In the genomic region with DNA sequence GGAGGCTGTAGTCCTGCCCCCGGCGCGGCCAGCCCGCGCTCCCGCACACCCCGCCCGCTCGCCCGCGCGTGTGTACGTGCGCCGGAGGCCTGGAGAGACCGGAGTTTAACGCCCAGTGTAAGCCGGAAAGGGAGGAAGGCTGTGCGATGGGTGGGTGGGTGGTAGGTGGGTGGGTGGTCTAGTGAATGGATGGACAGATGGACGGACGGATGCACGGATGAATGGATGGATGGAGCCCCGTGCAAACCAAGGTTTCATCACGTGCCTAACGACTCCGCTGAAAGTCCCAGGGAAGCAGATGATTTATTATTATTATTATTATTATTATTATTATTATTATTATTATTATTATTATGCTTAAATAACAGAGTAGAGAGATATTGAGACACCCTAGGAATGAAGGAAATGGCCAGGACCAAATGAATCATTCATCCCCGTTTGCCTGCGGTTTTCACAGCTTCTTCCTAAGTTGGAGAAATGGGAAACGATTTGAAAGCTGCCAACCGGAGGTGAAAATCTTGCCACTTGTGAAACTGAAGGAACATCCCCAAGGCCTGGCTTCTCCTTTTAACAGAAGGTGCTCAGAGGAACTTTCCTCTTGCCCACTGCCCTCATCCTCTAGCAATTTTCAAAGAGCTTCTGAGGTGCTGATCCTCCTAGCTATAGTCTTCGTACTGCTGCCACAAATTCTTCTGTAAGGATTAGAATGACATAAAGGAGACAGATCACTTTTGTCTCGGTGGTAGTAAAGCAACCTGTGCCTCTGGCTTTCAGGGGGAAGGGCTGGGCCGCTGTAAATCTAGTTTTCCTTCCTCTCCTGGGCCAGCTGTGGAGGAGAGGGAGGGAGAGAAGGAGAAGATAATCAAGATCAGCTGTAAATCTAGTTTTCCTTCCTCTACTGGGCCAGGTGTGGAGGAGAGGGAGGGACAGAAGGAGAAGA, we compare ENCODE assay signal across 10 cellular contexts. TPM values are rescaled to one million over a fixed set of nuclear protein-coding genes. Genes with fewer than 3 reads are reported as not detected.
DNase-seq lines count a peak whose midpoint lies in the region; ATAC-seq and TF ChIP-seq lines count a peak whose summit lies in the region.
"Had no signal": no experiment of that assay in that cellular context is flagged by ENCODE, and none has a peak within 500 bp of the region (broad histone marks: within the 10 kb centered on the region; RNA-seq: fewer than 3 reads in every experiment).

No MANE protein-coding gene starts in this region.

- H3K27ac ChIP-seq in iPS-18a (ENCODE audit: low read length) = no peak overlapping the region

- peaks cover 4% of the 10 kb centered on the region for H3K4me1 ChIP-seq in iPS-18a (ENCODE audit: control insufficient read depth, low read depth, low read length)

- H3K9me3 ChIP-seq in iPS-18a (ENCODE audit: control insufficient read depth, low read depth, low read length) = no peaks in the 10 kb centered on the region

- no peaks in the 10 kb centered on the region for H3K9me3 Mint-ChIP-seq in activated CD4-positive, alpha-beta T cell treated with anti-CD3 and anti-CD28 coated beads for 36 hours (ENCODE audit: low read depth)
- no peaks in the 10 kb centered on the region for H3K9me3 Mint-ChIP-seq in WTC11

- intact Hi-C loops in activated CD4-positive, alpha-beta T cell treated with anti-CD3 and anti-CD28 coated beads for 36 hours (cut with DNase I, micrococcal nuclease) = no loop called here

- peak overlapping the region; percentile 84 for H3K4me3 ChIP-seq in iPS-18a (ENCODE audit: low read length)

- H3K4me3 Mint-ChIP-seq in activated CD4-positive, alpha-beta T cell treated with anti-CD3 and anti-CD28 coated beads for 36 hours = peak overlapping the region; percentile 14
- peak overlapping the region; percentile 60 for H3K4me3 Mint-ChIP-seq in WTC11

- ATAC-seq in activated CD4-positive, alpha-beta T cell treated with anti-CD3 and anti-CD28 coated beads for 36 hours = no peak
- ATAC-seq in WTC11 = no peak
- ATAC-seq in HG02970 (IDR thresholded peaks at IDR 0.05; ENCODE audit: low FRiP score, unreplicated experiment) = no peak

- peaks cover 6% of the 10 kb centered on the region for H3K4me1 Mint-ChIP-seq in activated CD4-positive, alpha-beta T cell treated with anti-CD3 and anti-CD28 coated beads for 36 hours
- peaks cover 8% of the 10 kb centered on the region for H3K4me1 Mint-ChIP-seq in WTC11

- no peak for DNase-seq in activated CD4-positive, alpha-beta T cell treated with anti-CD3 and anti-CD28 coated beads for 36 hours
- DNase-seq in activated CD4-positive, alpha-beta T cell treated with anti-CD3 and anti-CD28 coated beads, Interleukin-2, amount 50 U/mL, for 1 hour = no peak
- DNase-seq in WTC11 (ENCODE audit: low spot score) (no peak), superior temporal gyrus (ENCODE audit: extremely low spot score) (peak; percentile 55), SW480 (ENCODE audit: low spot score) (no peak)
- no peak for DNase-seq in activated naive CD4-positive, alpha-beta T cell treated with Interleukin-2 at 50 U/mL for 16 hours
- DNase-seq: CD8-positive, alpha-beta memory T cell had no signal

- POLR2A ChIA-PET in activated CD4-positive, alpha-beta T cell treated with anti-CD3 and anti-CD28 coated beads for 36 hours (lab: Charles Lee) = no interaction called here
- POLR2A ChIA-PET in WTC11 (lab: Charles Lee) = no interaction called here

- no peaks in the 10 kb centered on the region for H3K36me3 ChIP-seq in iPS-18a (ENCODE audit: control insufficient read depth, low read depth, low read length)

- no peak overlapping the region for H3K27ac Mint-ChIP-seq in activated CD4-positive, alpha-beta T cell treated with anti-CD3 and anti-CD28 coated beads for 36 hours
- no peak overlapping the region for H3K27ac Mint-ChIP-seq in WTC11

- no peak for TF ChIP-seq CTCF in WTC11 (IDR thresholded peaks at IDR 0.05)

- CTCF ChIA-PET in activated CD4-positive, alpha-beta T cell treated with anti-CD3 and anti-CD28 coated beads for 36 hours (lab: Charles Lee) = interaction anchor here (0.6 kb wide), 1 partner anchor 16 kb away, joined by 3 read pairs; no protein-coding TSS in a partner anchor
- CTCF ChIA-PET in WTC11 (lab: Charles Lee) = no interaction called here

- H3K27me3 ChIP-seq in iPS-18a (ENCODE audit: control insufficient read depth, insufficient read depth, low read length) = peaks cover 28% of the 10 kb centered on the region

- peaks cover 43% of the 10 kb centered on the region for H3K27me3 Mint-ChIP-seq in activated CD4-positive, alpha-beta T cell treated with anti-CD3 and anti-CD28 coated beads for 36 hours
- peaks cover 36% of the 10 kb centered on the region for H3K27me3 Mint-ChIP-seq in WTC11 (ENCODE audit: low read depth)

- no peaks in the 10 kb centered on the region for H3K36me3 Mint-ChIP-seq in activated CD4-positive, alpha-beta T cell treated with anti-CD3 and anti-CD28 coated beads for 36 hours (ENCODE audit: low read depth)
- H3K36me3 Mint-ChIP-seq in WTC11 = no peaks in the 10 kb centered on the region
- H3K36me3 Mint-ChIP-seq: CD8-positive, alpha-beta memory T cell had no signal

- no peak overlapping the region for H3K9ac ChIP-seq in iPS-18a (ENCODE audit: low read length)

TF ChIP-seq in WTC11, 78 proteins besides CTCF, POLR2A, EP300 and RAD21:
- no peak for TF ChIP-seq NFATC4 (CRISPR knock-in tag; IDR thresholded peaks at IDR 0.05)
- TF ChIP-seq HMGA2 (CRISPR knock-in tag; IDR thresholded peaks at IDR 0.05) = peak; percentile 85
- TF ChIP-seq, protein P1, sequence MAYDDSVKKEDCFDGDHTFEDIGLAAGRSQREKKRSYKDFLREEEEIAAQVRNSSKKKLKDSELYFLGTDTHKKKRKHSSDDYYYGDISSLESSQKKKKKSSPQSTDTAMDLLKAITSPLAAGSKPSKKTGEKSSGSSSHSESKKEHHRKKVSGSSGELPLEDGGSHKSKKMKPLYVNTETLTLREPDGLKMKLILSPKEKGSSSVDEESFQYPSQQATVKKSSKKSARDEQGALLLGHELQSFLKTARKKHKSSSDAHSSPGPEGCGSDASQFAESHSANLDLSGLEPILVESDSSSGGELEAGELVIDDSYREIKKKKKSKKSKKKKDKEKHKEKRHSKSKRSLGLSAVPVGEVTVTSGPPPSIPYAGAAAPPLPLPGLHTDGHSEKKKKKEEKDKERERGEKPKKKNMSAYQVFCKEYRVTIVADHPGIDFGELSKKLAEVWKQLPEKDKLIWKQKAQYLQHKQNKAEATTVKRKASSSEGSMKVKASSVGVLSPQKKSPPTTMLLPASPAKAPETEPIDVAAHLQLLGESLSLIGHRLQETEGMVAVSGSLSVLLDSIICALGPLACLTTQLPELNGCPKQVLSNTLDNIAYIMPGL (CRISPR knock-in tag; IDR thresholded peaks at IDR 0.05) = 0 out of 2 replicates have a peak, but pooled peaks have one; percentile 20
TF ChIP-seq in WTC11: peak in this region for 2.

RNA-seq across cellular contexts. Expression of a gene that starts 0.6 kb away (rescaled TPM):
- not detected for total RNA-seq in activated CD4-positive, alpha-beta T cell treated with anti-CD3 and anti-CD28 coated beads for 36 hours
- total RNA-seq in WTC11 (2021) = 1.1 to 1.5 TPM (median 1.2 TPM) in 3 replicates
- total RNA-seq: CD8-positive, alpha-beta memory T cell; T-helper 2 cell treated with Interferon-gamma antibody and Interleukin-4, amounts not matched to agents 100 ng/mL and 5 ng/mL, for 36 hours had no signal
